ENCODE assay signal across 14 cellular contexts in the genomic region with DNA sequence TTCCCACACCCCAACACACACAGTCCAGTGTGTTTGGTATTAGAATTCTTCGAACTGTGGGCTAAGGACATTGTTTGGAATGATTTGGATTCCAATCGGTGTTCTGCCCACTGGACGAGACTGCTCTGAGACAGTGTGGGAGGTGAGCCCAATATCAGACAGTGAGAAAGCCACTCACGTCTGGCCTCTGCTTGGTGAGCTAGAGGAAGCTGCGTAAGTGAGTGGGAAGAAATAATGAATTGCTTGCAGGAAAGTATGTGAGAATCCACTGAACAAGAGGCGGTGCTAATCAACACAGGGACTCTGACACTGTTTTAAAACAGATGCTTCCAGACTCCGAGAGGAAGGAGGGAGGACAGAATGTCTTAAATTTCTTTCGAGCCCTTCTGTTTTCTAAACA.
DNase-seq lines count a peak whose midpoint lies in the region; FAIRE-seq and TF ChIP-seq lines count a peak whose summit lies in the region.
"Had no signal": no experiment of that assay in that cellular context is flagged by ENCODE, and none has a peak within 500 bp of the region (broad histone marks: within the 10 kb centered on the region; RNA-seq: fewer than 3 reads in every experiment).

No MANE protein-coding gene starts in this region.

- TF ChIP-seq CTCF in bronchial epithelial cell (IDR thresholded peaks at IDR 0.05; ENCODE audit: insufficient read depth, low read length, severe bottlenecking), result no peak

- DNase-seq in GM03348 (ENCODE audit: low spot score), result peak; percentile 79
- peak; percentile 37 for DNase-seq in bronchial epithelial cell (ENCODE audit: low read depth)
- DNase-seq in iris pigment epithelial cell (ENCODE audit: low read depth), result peak; percentile 67
- no peak for DNase-seq in activated T-cell treated with anti-CD3 and anti-CD28 coated beads, Interleukin-2, amount 50 U/mL, for 1 hour
- no peak for DNase-seq in DMS153 (lab: John Stamatoyannopoulos, UW)
- no peak for DNase-seq in T-helper 9 cell
- no peak for DNase-seq in activated CD8-positive, alpha-beta memory T cell treated with anti-CD3 and anti-CD28 coated beads for 24 hours
- DNase-seq: activated T-cell treated with anti-CD3 and anti-CD28 coated beads for 4 hours, Caco-2, esophagus squamous epithelium, Kasumi-1 had no signal

- H3K9ac ChIP-seq in skeletal muscle satellite cell (ENCODE audit: low read depth, low read length), result peak overlapping the region; percentile 55

- peaks cover 20% of the 10 kb centered on the region for H3K4me1 ChIP-seq in skeletal muscle satellite cell (ENCODE audit: control insufficient read depth, insufficient read depth, low read length)
- H3K4me1 ChIP-seq: esophagus squamous epithelium had no signal

- no peaks in the 10 kb centered on the region for H3K9me3 ChIP-seq in skeletal muscle satellite cell (replicated peaks; ENCODE audit: low read length)
- H3K9me3 ChIP-seq: body of pancreas, Caco-2, esophagus squamous epithelium had no signal

- H3K4me2 ChIP-seq in skeletal muscle satellite cell (ENCODE audit: low read length), result peak overlapping the region; percentile 73

- H3K4me3 ChIP-seq in bronchial epithelial cell (ENCODE audit: low read depth, low read length) (no peak overlapping the region), skeletal muscle satellite cell (ENCODE audit: low read length) (peak overlapping the region; percentile 51)
- H3K4me3 ChIP-seq: body of pancreas, esophagus squamous epithelium had no signal

- no peaks in the 10 kb centered on the region for H3K36me3 ChIP-seq in bronchial epithelial cell (ENCODE audit: control insufficient read depth, insufficient read depth, low read length)
- no peaks in the 10 kb centered on the region for H3K36me3 ChIP-seq in skeletal muscle satellite cell (ENCODE audit: insufficient read depth, low read length)
- H3K36me3 ChIP-seq: esophagus squamous epithelium had no signal

- H3K27me3 ChIP-seq in bronchial epithelial cell (ENCODE audit: control insufficient read depth, insufficient read depth, low read length), result no peaks in the 10 kb centered on the region
- H3K27me3 ChIP-seq in skeletal muscle satellite cell (ENCODE audit: control insufficient read depth, insufficient read depth, low read length), result no peaks in the 10 kb centered on the region
- H3K27me3 ChIP-seq: body of pancreas, esophagus squamous epithelium had no signal

- FAIRE-seq in bronchial epithelial cell (lab: Jason Lieb, UNC), result peak; percentile 82
- FAIRE-seq: GM12891 had no signal

Comparison
In these comparisons a context has a peak if more than half of its experiments do, and no peak if none do; other contexts are left out.
1. DNase-seq: peak in GM03348 (single experiment), bronchial epithelial cell (single experiment) and iris pigment epithelial cell (single experiment); none in activated T-cell treated with anti-CD3 and anti-CD28 coated beads, Interleukin-2, amount 50 U/mL, for 1 hour (single experiment), DMS153 (single experiment), T-helper 9 cell (single experiment) and activated CD8-positive, alpha-beta memory T cell treated with anti-CD3 and anti-CD28 coated beads for 24 hours (single experiment).